Comparison of ENCODE assay signal across 24 cellular contexts in genomic region chr10:5588080-5588453, GRCh38.
"Had no signal": no experiment of that assay in that cellular context is flagged by ENCODE, and none has a peak within 500 bp of the region (broad histone marks: within the 10 kb centered on the region; RNA-seq: fewer than 3 reads in every experiment).

No MANE protein-coding gene starts in this region.

- H3K9ac ChIP-seq: KMS-11 had no signal

- DNase-seq: activated B cell treated with CpG ODN at 0.5 μM for 24 hours; activated CD4-positive, alpha-beta T cell treated with anti-CD3 and anti-CD28 coated beads for 1 hour; activated CD4-positive, alpha-beta T cell treated with anti-CD3 and anti-CD28 coated beads, Interleukin-2, amount 10 ng/mL, durations not matched to agents 24 days and 14 days; activated CD4-positive, alpha-beta T cell treated with anti-CD3 and anti-CD28 coated beads, Interleukin-2, amount 50 U/mL, for 48 hours; activated CD8-positive, alpha-beta memory T cell treated with anti-CD3 and anti-CD28 coated beads, Interleukin-2, amount 10 ng/mL, durations not matched to agents 7 days and 5 days; activated gamma-delta T cell treated with Interleukin-2 at 50 U/mL for 16 hours; activated naive CD4-positive, alpha-beta T cell treated with anti-CD3 and anti-CD28 coated beads, Interleukin-2, amount 50 U/mL, for 16 hours; activated naive CD8-positive, alpha-beta T cell treated with anti-CD3 and anti-CD28 coated beads, Interleukin-2, amount 10 ng/mL, durations not matched to agents 7 days and 5 days; activated T-cell treated with anti-CD3 and anti-CD28 coated beads, Interleukin-2, amount 50 U/mL, for 24 hours; anterior cingulate cortex; NCI-H1105; NCI-H1436; NCI-H1694 treated with DMSO at 0.1 percent for 48 hours; NCI-H2029 treated with DMSO at 0.1 percent for 48 hours; NCI-H345; NCI-H510A; NCI-H526 treated with DMSO at 0.1 percent for 48 hours; NCI-H82; NK-92 treated with Interleukin-12 subunit alpha and Interleukin-12 subunit beta, amount 100 ng/mL, for 24 hours; SIG-M5; T-helper 17 cell; T-helper 9 cell had no signal

- H3K27ac Mint-ChIP-seq: activated B cell treated with CpG ODN at 0.5 μM for 24 hours; activated CD4-positive, alpha-beta T cell treated with anti-CD3 and anti-CD28 coated beads, Interleukin-2, amount 10 ng/mL, durations not matched to agents 24 days and 14 days; activated CD8-positive, alpha-beta memory T cell treated with anti-CD3 and anti-CD28 coated beads, Interleukin-2, amount 10 ng/mL, durations not matched to agents 7 days and 5 days; activated naive CD8-positive, alpha-beta T cell treated with anti-CD3 and anti-CD28 coated beads, Interleukin-2, amount 10 ng/mL, durations not matched to agents 7 days and 5 days; activated T-cell treated with anti-CD3 and anti-CD28 coated beads, Interleukin-2, amount 50 U/mL, for 24 hours had no signal

- H3K4me1 Mint-ChIP-seq: activated CD8-positive, alpha-beta memory T cell treated with anti-CD3 and anti-CD28 coated beads, Interleukin-2, amount 10 ng/mL, durations not matched to agents 7 days and 5 days; activated naive CD8-positive, alpha-beta T cell treated with anti-CD3 and anti-CD28 coated beads, Interleukin-2, amount 10 ng/mL, durations not matched to agents 7 days and 5 days had no signal

- H3K4me2 ChIP-seq: KMS-11 had no signal

- H3K36me3 Mint-ChIP-seq: activated CD8-positive, alpha-beta memory T cell treated with anti-CD3 and anti-CD28 coated beads, Interleukin-2, amount 10 ng/mL, durations not matched to agents 7 days and 5 days; activated naive CD8-positive, alpha-beta T cell treated with anti-CD3 and anti-CD28 coated beads, Interleukin-2, amount 10 ng/mL, durations not matched to agents 7 days and 5 days had no signal

- H3K4me3 ChIP-seq: adrenal gland had no signal

- H3K27ac ChIP-seq: KMS-11 had no signal

- ATAC-seq: activated CD8-positive, alpha-beta memory T cell treated with anti-CD3 and anti-CD28 coated beads, Interleukin-2, amount 10 ng/mL, durations not matched to agents 7 days and 5 days; T-helper 17 cell had no signal

- H3K9me3 Mint-ChIP-seq: activated B cell treated with CpG ODN at 0.5 μM for 24 hours; activated CD4-positive, alpha-beta T cell treated with anti-CD3 and anti-CD28 coated beads, Interleukin-2, amount 10 ng/mL, durations not matched to agents 24 days and 14 days; activated naive CD8-positive, alpha-beta T cell treated with anti-CD3 and anti-CD28 coated beads, Interleukin-2, amount 10 ng/mL, durations not matched to agents 7 days and 5 days; activated T-cell treated with anti-CD3 and anti-CD28 coated beads, Interleukin-2, amount 50 U/mL, for 24 hours had no signal

- H3K36me3 ChIP-seq: adrenal gland had no signal

- H3K4me3 Mint-ChIP-seq: activated B cell treated with CpG ODN at 0.5 μM for 24 hours; activated CD4-positive, alpha-beta T cell treated with anti-CD3 and anti-CD28 coated beads, Interleukin-2, amount 10 ng/mL, durations not matched to agents 24 days and 14 days; activated CD8-positive, alpha-beta memory T cell treated with anti-CD3 and anti-CD28 coated beads, Interleukin-2, amount 10 ng/mL, durations not matched to agents 7 days and 5 days; activated naive CD8-positive, alpha-beta T cell treated with anti-CD3 and anti-CD28 coated beads, Interleukin-2, amount 10 ng/mL, durations not matched to agents 7 days and 5 days; activated T-cell treated with anti-CD3 and anti-CD28 coated beads, Interleukin-2, amount 50 U/mL, for 24 hours; T-helper 17 cell had no signal

- H3K4me1 ChIP-seq: adrenal gland had no signal

- H3K27me3 ChIP-seq: adrenal gland had no signal

- H3K9me3 ChIP-seq: adrenal gland had no signal
